ENCODE assay signal across 19 cellular contexts in the genomic region with DNA sequence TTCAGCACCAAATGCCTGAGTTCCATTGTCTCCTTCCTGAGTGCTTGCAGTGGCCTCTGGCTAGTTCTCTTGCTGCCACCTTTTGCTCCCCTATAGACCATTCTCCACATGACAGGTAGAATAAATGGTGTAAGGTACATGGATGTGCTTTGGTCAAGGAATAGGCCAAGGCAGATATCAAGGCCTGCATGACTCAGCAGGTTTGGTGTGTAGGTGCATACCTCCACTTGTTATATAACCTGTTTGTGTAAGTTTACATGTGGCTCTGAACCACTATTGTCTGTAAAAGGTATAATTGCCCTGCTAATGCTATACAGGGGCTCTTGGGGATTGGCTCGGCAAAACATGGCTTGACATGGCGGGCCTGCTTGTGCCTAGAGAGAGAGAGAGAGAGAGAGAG.
A peak's percentile ranks its signal among the peaks of the same experiment; 100 is the strongest.
DNase-seq lines count a peak whose midpoint lies in the region; ATAC-seq, FAIRE-seq and TF ChIP-seq lines count a peak whose summit lies in the region.
"Had no signal": no experiment of that assay in that cellular context is flagged by ENCODE, and none has a peak within 500 bp of the region (broad histone marks: within the 10 kb centered on the region; RNA-seq: fewer than 3 reads in every experiment).

No MANE protein-coding gene starts in this region.

- POLR2A ChIA-PET in HepG2 (lab: Yijun Ruan, JAX), result no interaction called here

- H3K27me3 ChIP-seq in HepG2 (ENCODE audit: control insufficient read depth in 1 of 2, insufficient read depth in 2 of 2, low read length in 2 of 2), result no peaks in the 10 kb centered on the region; a peak in 1 of 5 replicates
- H3K27me3 ChIP-seq in right lobe of liver, result no peaks in the 10 kb centered on the region
- no peaks in the 10 kb centered on the region for H3K27me3 ChIP-seq in neural progenitor cell
- H3K27me3 ChIP-seq: BLaER1 treated with 17β-estradiol and CSF1 and Interleukin-3, amounts not matched to agents 10 nM and 100 nM had no signal

- no peaks in the 10 kb centered on the region for H3K36me3 ChIP-seq in HepG2 (replicated peaks in 1 of 2; ENCODE audit: control insufficient read depth in 1 of 2, insufficient read depth in 2 of 2, low read length in 2 of 2)
- H3K36me3 ChIP-seq in right lobe of liver, result no peaks in the 10 kb centered on the region
- no peaks in the 10 kb centered on the region for H3K36me3 ChIP-seq in neural progenitor cell
- no peaks in the 10 kb centered on the region for H3K36me3 ChIP-seq in mucosa of descending colon (ENCODE audit: low read depth)
- H3K36me3 ChIP-seq: BLaER1 treated with 17β-estradiol and CSF1 and Interleukin-3, amounts not matched to agents 10 nM and 100 nM had no signal

- ATAC-seq in HepG2 (no peak), right lobe of liver (no peak), mucosa of descending colon (no peak), GM21360 (IDR thresholded peaks at IDR 0.05; ENCODE audit: unreplicated experiment) (no peak), GM18909 (IDR thresholded peaks at IDR 0.05; ENCODE audit: poor library complexity, unreplicated experiment) (no peak)
- ATAC-seq: CD8-positive, alpha-beta T cell; GM23338 had no signal

- TF ChIP-seq CTCF in HepG2 (CRISPR knock-in tag; IDR thresholded peaks at IDR 0.05) (no peak), right lobe of liver (IDR thresholded peaks at IDR 0.05) (no peak), chondrocyte (IDR thresholded peaks at IDR 0.05) (no peak), neural progenitor cell (IDR thresholded peaks at IDR 0.05) (no peak), mucosa of descending colon (IDR thresholded peaks at IDR 0.05) (no peak)

- FAIRE-seq in HepG2 (lab: Jason Lieb, UNC), result no peak
- FAIRE-seq: GM12892, HTR-8/SVneo had no signal

- DNase-seq in HepG2 (ENCODE audit: low spot score) (no peak), right lobe of liver (no peak), chondrocyte (ENCODE audit: low spot score) (no peak), neural progenitor cell (ENCODE audit: low spot score) (no peak), mucosa of descending colon (no peak)
- DNase-seq: 8988T; Calu3; CD8-positive, alpha-beta T cell; DMS79; GDM1; H7 had no signal

- no peak for TF ChIP-seq RAD21 in HepG2 (CRISPR knock-in tag; IDR thresholded peaks at IDR 0.05)

- in situ Hi-C loops in HepG2 (cut with HindIII; ENCODE audit: extremely low pct_ligation_motif_present, low pct_unique_long_range_greater_than_20kb), result no loop called here

- BruUV-seq in HepG2 (replicated peaks; lab: Mats Ljungman, UMichigan), result no TSS peak

- H3K9me3 ChIP-seq in HepG2 (ENCODE audit: low read length) (no peaks in the 10 kb centered on the region), right lobe of liver (no peaks in the 10 kb centered on the region), neural progenitor cell (ENCODE audit: low read depth) (no peaks in the 10 kb centered on the region), mucosa of descending colon (no peaks in the 10 kb centered on the region)
- H3K9me3 ChIP-seq: BLaER1 treated with 17β-estradiol and CSF1 and Interleukin-3, amounts not matched to agents 10 nM and 100 nM had no signal

- H3K4me1 Mint-ChIP-seq in chondrocyte (ENCODE audit: low read depth) (peaks cover 4% of the 10 kb centered on the region), neural progenitor cell (peaks cover 3% of the 10 kb centered on the region)
- H3K4me1 Mint-ChIP-seq: B cell had no signal

- H3K9me3 Mint-ChIP-seq in chondrocyte (ENCODE audit: low read depth), result no peaks in the 10 kb centered on the region
- H3K9me3 Mint-ChIP-seq in neural progenitor cell, result peaks cover 2% of the 10 kb centered on the region
- H3K9me3 Mint-ChIP-seq: CD8-positive, alpha-beta T cell; GM23338 had no signal

- no peak overlapping the region for H3K27ac ChIP-seq in HepG2 (ENCODE audit: extremely low read length, insufficient read depth, low read length)
- no peak overlapping the region for H3K27ac ChIP-seq in right lobe of liver
- no peak overlapping the region for H3K27ac ChIP-seq in neural progenitor cell
- H3K27ac ChIP-seq: BLaER1 treated with 17β-estradiol and CSF1 and Interleukin-3, amounts not matched to agents 10 nM and 100 nM; KMS-11 had no signal

- H3K4me1 ChIP-seq in HepG2 (ENCODE audit: insufficient read depth, low read length) (no peaks in the 10 kb centered on the region), right lobe of liver (no peaks in the 10 kb centered on the region), neural progenitor cell (no peaks in the 10 kb centered on the region), mucosa of descending colon (ENCODE audit: low read depth) (no peaks in the 10 kb centered on the region)
- H3K4me1 ChIP-seq: BLaER1 treated with 17β-estradiol and CSF1 and Interleukin-3, amounts not matched to agents 10 nM and 100 nM had no signal

- H3F3A ChIP-seq in neural progenitor cell (ENCODE audit: low read depth), result no peaks in the 10 kb centered on the region

- H4K20me1 ChIP-seq in HepG2 (ENCODE audit: insufficient read depth, low read length) (no peaks in the 10 kb centered on the region), neural progenitor cell (ENCODE audit: low read depth) (no peaks in the 10 kb centered on the region)
- H4K20me1 ChIP-seq: BLaER1 treated with 17β-estradiol and CSF1 and Interleukin-3, amounts not matched to agents 10 nM and 100 nM had no signal

- 73% methylated on average over 2 of the region's 2 CpGs for WGBS in HepG2 (ENCODE audit: low lambda C conversion rate)
- 100% methylated on average over 1 of the region's 2 CpGs for WGBS in right lobe of liver (ENCODE audit: insufficient coverage, low coverage, low lambda C conversion rate, missing lambda C conversion rate)

- H3K27ac Mint-ChIP-seq in chondrocyte (ENCODE audit: unreplicated experiment) (peak overlapping the region; percentile 22), neural progenitor cell (peak overlapping the region; percentile 13)
- H3K27ac Mint-ChIP-seq: B cell; CD8-positive, alpha-beta T cell; GM23338 had no signal

- no peak overlapping the region for H2AFZ ChIP-seq in HepG2 (ENCODE audit: low read length)
- no peak overlapping the region for H2AFZ ChIP-seq in neural progenitor cell (replicated peaks)
- H2AFZ ChIP-seq: GM23338 had no signal

- H3K4me3 Mint-ChIP-seq in chondrocyte (ENCODE audit: unreplicated experiment) (no peak overlapping the region), neural progenitor cell (no peak overlapping the region)
- H3K4me3 Mint-ChIP-seq: B cell; CD8-positive, alpha-beta T cell; GM23338 had no signal

- H3K27me3 Mint-ChIP-seq in chondrocyte (ENCODE audit: low read depth) (peaks cover 5% of the 10 kb centered on the region), neural progenitor cell (ENCODE audit: insufficient read depth, low read depth) (peaks cover 2% of the 10 kb centered on the region)

- TF ChIP-seq EP300 in HepG2 (IDR thresholded peaks at IDR 0.05; ENCODE audit: low read depth in 2 of 2, low read length in 2 of 2) (no peak), HepG2 (CRISPR knock-in tag; IDR thresholded peaks at IDR 0.05; ENCODE audit: borderline replicate concordance) (no peak)

- intact Hi-C loops in HepG2 (cut with micrococcal nuclease; ENCODE audit: unreplicated experiment) (no loop called here), right lobe of liver (cut with DNase I) (no loop called here), mucosa of descending colon (cut with DNase I, micrococcal nuclease) (no loop called here)

- H3K4me2 ChIP-seq in HepG2 (ENCODE audit: low read depth, low read length) (no peak overlapping the region), neural progenitor cell (no peak overlapping the region)
- H3K4me2 ChIP-seq: BLaER1 treated with 17β-estradiol and CSF1 and Interleukin-3, amounts not matched to agents 10 nM and 100 nM; GM23338; KMS-11 had no signal

- CTCF ChIA-PET in HepG2 (lab: Yijun Ruan, JAX; ENCODE audit: low intra/inter-chr PET ratio, low total read pairs), result no interaction called here

- H3K4me3 ChIP-seq in HepG2 (replicated peaks in 1 of 3; ENCODE audit: insufficient read depth in 1 of 3, low read depth in 2 of 3, low read length in 3 of 3), result no peak overlapping the region
- H3K4me3 ChIP-seq in right lobe of liver, result no peak overlapping the region
- no peak overlapping the region for H3K4me3 ChIP-seq in neural progenitor cell
- no peak overlapping the region for H3K4me3 ChIP-seq in mucosa of descending colon
- H3K4me3 ChIP-seq: BLaER1 treated with 17β-estradiol and CSF1 and Interleukin-3, amounts not matched to agents 10 nM and 100 nM; GM23338 had no signal

- H3K36me3 Mint-ChIP-seq in chondrocyte (ENCODE audit: low read depth) (no peaks in the 10 kb centered on the region), neural progenitor cell (no peaks in the 10 kb centered on the region)
- H3K36me3 Mint-ChIP-seq: CD8-positive, alpha-beta T cell had no signal

- H3K9ac ChIP-seq in HepG2 (ENCODE audit: insufficient read depth, low read depth, low read length) (no peak overlapping the region), neural progenitor cell (no peak overlapping the region)
- H3K9ac ChIP-seq: BLaER1 treated with 17β-estradiol and CSF1 and Interleukin-3, amounts not matched to agents 10 nM and 100 nM; KMS-11 had no signal

- no peak for TF ChIP-seq POLR2A in HepG2 (IDR thresholded peaks at IDR 0.05; ENCODE audit: insufficient read depth in 1 of 2, low read depth in 2 of 2, low read length in 2 of 2)
- no peak for TF ChIP-seq POLR2A in right lobe of liver (IDR thresholded peaks at IDR 0.05)

- H3K79me2 ChIP-seq in HepG2 (ENCODE audit: insufficient read depth, low read length) (no peaks in the 10 kb centered on the region), neural progenitor cell (ENCODE audit: low read depth) (no peaks in the 10 kb centered on the region)

TF ChIP-seq in HepG2, 621 proteins besides CTCF, POLR2A, EP300 and RAD21 (continues in another document):
- TF ChIP-seq NFRKB (IDR thresholded peaks at IDR 0.05), result no peak
- no peak for TF ChIP-seq STAG1 (CRISPR knock-in tag; IDR thresholded peaks at IDR 0.05)
- peak; percentile 92 for TF ChIP-seq NFE2L2 (IDR thresholded peaks at IDR 0.05; ENCODE audit: low read length)
